In genomic region chr19:36014029-36014924, GRCh38 we compare ENCODE assay signal across 1 cellular context.
TF ChIP-seq lines count a peak whose summit lies in the region.

TSS of gene ALKBH6 (minus strand) at chr19:36014213. CDS start at chr19:36013397, 816 bp downstream.

TF ChIP-seq in GM12878, 131 proteins besides CTCF, POLR2A, EP300 and RAD21 (continued from another document and continues in another):
- TF ChIP-seq MLLT1 (IDR thresholded peaks at IDR 0.05) (no peak), BCL3 (IDR thresholded peaks at IDR 0.05; ENCODE audit: borderline replicate concordance, insufficient read depth, low read depth, low read length, poor library complexity, severe bottlenecking) (no peak), EZH2 (IDR thresholded peaks at IDR 0.05; ENCODE audit: borderline replicate concordance, control insufficient read depth, low read depth, low read length) (no peak), ZNF24 (IDR thresholded peaks at IDR 0.05) (no peak), IRF4 (IDR thresholded peaks at IDR 0.05; ENCODE audit: low read depth, low read length) (no peak), CHD4 (IDR thresholded peaks at IDR 0.05) (no peak), NFXL1 (IDR thresholded peaks at IDR 0.05; ENCODE audit: borderline replicate concordance) (no peak), NKRF (conservative IDR thresholded peaks at IDR 0.05) (peak; percentile 88), MEF2A (IDR thresholded peaks at IDR 0.05; ENCODE audit: insufficient read depth, low read depth, low read length) (no peak), MAX (IDR thresholded peaks at IDR 0.05; ENCODE audit: low read depth, low read length) (peak; percentile 57; the same call in 1 of the 2 replicates), MYC (IDR thresholded peaks at IDR 0.05; ENCODE audit: insufficient read depth, insufficient read length, insufficient replicate concordance, low read length, severe bottlenecking) (no peak), POLR2AphosphoS5 (IDR thresholded peaks at IDR 0.05; ENCODE audit: low read length) (peak; percentile 70), ZNF207 (IDR thresholded peaks at IDR 0.05; ENCODE audit: borderline replicate concordance) (no peak), PAX8 (IDR thresholded peaks at IDR 0.05) (no peak), CEBPZ (IDR thresholded peaks at IDR 0.05; ENCODE audit: low read depth, low read length) (peak; percentile 86), BCL11A (IDR thresholded peaks at IDR 0.05; ENCODE audit: low read depth, low read length) (no peak), RB1 (IDR thresholded peaks at IDR 0.05; ENCODE audit: borderline replicate concordance) (peak; percentile 56; the same call in 1 of the 2 replicates), FOXM1 (IDR thresholded peaks at IDR 0.05; ENCODE audit: low read depth, low read length) (no peak), HDAC6 (IDR thresholded peaks at IDR 0.05; ENCODE audit: unreplicated experiment) (no peak), ZNF274 (IDR thresholded peaks at IDR 0.05; ENCODE audit: insufficient read depth, insufficient read length) (no peak), BCLAF1 (IDR thresholded peaks at IDR 0.05) (no peak), PKNOX1 (IDR thresholded peaks at IDR 0.05) (peak; percentile 87; the same call in 1 of the 2 replicates), YBX1 (IDR thresholded peaks at IDR 0.05) (no peak), HSF1 (IDR thresholded peaks at IDR 0.05; ENCODE audit: low read depth, low read length) (no peak), REST (IDR thresholded peaks at IDR 0.05; ENCODE audit: low read depth, low read length) (peak; percentile 64; the same call in 1 of the 2 replicates), BHLHE40 (IDR thresholded peaks at IDR 0.05; ENCODE audit: borderline replicate concordance in 1 of 2, low read depth in 2 of 2, low read length in 1 of 2) (peak in 1 of 2 experiments; percentile 68; a peak in 3 of 4 replicates), PRDM15 (CRISPR knock-in tag; IDR thresholded peaks at IDR 0.05) (no peak), JUNB (IDR thresholded peaks at IDR 0.05) (no peak), YY1 (IDR thresholded peaks at IDR 0.05; ENCODE audit: low read depth, low read length) (peak; percentile 81; the same call in 1 of the 2 replicates), TARDBP (IDR thresholded peaks at IDR 0.05; ENCODE audit: borderline replicate concordance) (no peak), WRNIP1 (IDR thresholded peaks at IDR 0.05; ENCODE audit: borderline replicate concordance, low read depth, low read length) (no peak), ETV6 (conservative IDR thresholded peaks at IDR 0.05 in 1 of 2, IDR thresholded peaks at IDR 0.05 in 1 of 2; ENCODE audit: borderline replicate concordance in 1 of 2, low read depth in 1 of 2) (no peak), POU2F2 (IDR thresholded peaks at IDR 0.05; ENCODE audit: borderline replicate concordance, low read depth, low read length) (peak; percentile 39; the same call in 2 of the 3 replicates), NR2F1 (conservative IDR thresholded peaks at IDR 0.05) (0 out of 2 replicates have a peak, but pooled peaks have one; percentile 46), ZNF217 (IDR thresholded peaks at IDR 0.05) (no peak)
